Comparison of ENCODE assay signal across 8 cellular contexts in genomic region chr1:32539584-32540571, GRCh38. TPM values are rescaled to one million over a fixed set of nuclear protein-coding genes. Genes with fewer than 3 reads are reported as not detected.
DNase-seq lines count a peak whose midpoint lies in the region; ATAC-seq and TF ChIP-seq lines count a peak whose summit lies in the region.

No MANE protein-coding gene starts in this region.

- TF ChIP-seq CTCF in OCI-LY7 (conservative IDR thresholded peaks at IDR 0.05; ENCODE audit: low read length) (no peak), body of pancreas (IDR thresholded peaks at IDR 0.05) (peak in 2 of 7 experiments; percentile 16 to 31), hepatocyte (IDR thresholded peaks at IDR 0.05; ENCODE audit: poor library complexity) (no peak)

- intact Hi-C loops in OCI-LY7 (cut with micrococcal nuclease; ENCODE audit: unreplicated experiment) = no loop called here
- intact Hi-C loops in body of pancreas (cut with DNase I) = no loop called here

- peaks cover 3 to 36% (median 13%) of the 10 kb centered on the region in 10 experiments; a peak in 18 of 20 replicates for H3K4me1 ChIP-seq in BLaER1 treated with 17β-estradiol and CSF1 and Interleukin-3, amounts not matched to agents 10 nM and 100 nM
- H3K4me1 ChIP-seq in GM23248 (ENCODE audit: insufficient read depth) (peaks cover 5% of the 10 kb centered on the region; the same call in 1 of the 2 replicates), OCI-LY7 (ENCODE audit: insufficient read depth, low read length, poor library complexity, severe bottlenecking) (peaks cover 7% of the 10 kb centered on the region), body of pancreas (peaks cover 17% of the 10 kb centered on the region), hepatocyte (ENCODE audit: insufficient read depth) (peaks cover 12% of the 10 kb centered on the region)

- ATAC-seq in body of pancreas = peak; percentile 74
- ATAC-seq in GM21526 (IDR thresholded peaks at IDR 0.05; ENCODE audit: low FRiP score, unreplicated experiment) = no peak
- ATAC-seq in GM19023 (IDR thresholded peaks at IDR 0.05; ENCODE audit: unreplicated experiment) = no peak

- TF ChIP-seq POLR2A in body of pancreas (IDR thresholded peaks at IDR 0.05) = peak in 1 of 3 donors; percentile 3

- peak overlapping the region; percentile 64 to 73 (median 68) for H3K4me3 ChIP-seq in BLaER1 treated with 17β-estradiol and CSF1 and Interleukin-3, amounts not matched to agents 10 nM and 100 nM
- peak overlapping the region; percentile 79 for H3K4me3 ChIP-seq in GM23248
- H3K4me3 ChIP-seq in OCI-LY7 (ENCODE audit: low read depth, low read length, poor library complexity, severe bottlenecking) = peak overlapping the region; percentile 47
- H3K4me3 ChIP-seq in body of pancreas = peak overlapping the region in 1 of 2 donors; percentile 7
- H3K4me3 ChIP-seq in hepatocyte = peak overlapping the region; percentile 75

- H3K9me3 ChIP-seq in BLaER1 treated with 17β-estradiol and CSF1 and Interleukin-3, amounts not matched to agents 10 nM and 100 nM (replicated peaks in 1 of 11) = no peaks in the 10 kb centered on the region
- no peaks in the 10 kb centered on the region for H3K9me3 ChIP-seq in GM23248 (ENCODE audit: low read depth)
- no peaks in the 10 kb centered on the region for H3K9me3 ChIP-seq in OCI-LY7 (ENCODE audit: low read length)
- no peaks in the 10 kb centered on the region for H3K9me3 ChIP-seq in body of pancreas
- no peaks in the 10 kb centered on the region for H3K9me3 ChIP-seq in hepatocyte (ENCODE audit: low read depth)

- DNase-seq in GM23248 (peak; percentile 79), OCI-LY7 (ENCODE audit: low spot score) (peak; percentile 11), body of pancreas (peak; percentile 6 to 46 (median 25)), hepatocyte (ENCODE audit: low spot score) (peak; percentile 77), putamen (ENCODE audit: low spot score) (peak; percentile 20)

- peak overlapping the region; percentile 60 to 90 (median 84) for H3K4me2 ChIP-seq in BLaER1 treated with 17β-estradiol and CSF1 and Interleukin-3, amounts not matched to agents 10 nM and 100 nM
- H3K4me2 ChIP-seq in GM23248 (ENCODE audit: unreplicated experiment) (peak overlapping the region; percentile 77), OCI-LY7 (ENCODE audit: low read length) (peak overlapping the region; percentile 54; the same call in 1 of the 2 replicates), hepatocyte (peak overlapping the region; percentile 89)

- peak overlapping the region; percentile 69 to 84 (median 78) for H3K9ac ChIP-seq in BLaER1 treated with 17β-estradiol and CSF1 and Interleukin-3, amounts not matched to agents 10 nM and 100 nM
- peak overlapping the region; percentile 76 for H3K9ac ChIP-seq in GM23248

- no peaks in the 10 kb centered on the region for H3K9me2 ChIP-seq in GM23248 (ENCODE audit: insufficient read depth)
- no peaks in the 10 kb centered on the region for H3K9me2 ChIP-seq in OCI-LY7 (ENCODE audit: insufficient read depth, low read length)
- no peaks in the 10 kb centered on the region for H3K9me2 ChIP-seq in hepatocyte (replicated peaks; ENCODE audit: insufficient read depth)

- POLR2A ChIA-PET in OCI-LY7 (lab: Charles Lee) = interaction anchor here (0.5 kb wide), 1 partner anchor 8 kb away, joined by 7 read pairs; no protein-coding TSS in a partner anchor

- peaks cover 36 to 67% (median 64%) of the 10 kb centered on the region in 11 experiments for H3K27me3 ChIP-seq in BLaER1 treated with 17β-estradiol and CSF1 and Interleukin-3, amounts not matched to agents 10 nM and 100 nM
- H3K27me3 ChIP-seq in GM23248 (replicated peaks; ENCODE audit: insufficient read depth) (no peaks in the 10 kb centered on the region), body of pancreas (no peaks in the 10 kb centered on the region), hepatocyte (no peaks in the 10 kb centered on the region)

- in situ Hi-C loops in GM23248 (cut with MboI) = no loop called here

- WGBS in GM23248 (ENCODE audit: low coverage in 1 of 2, low lambda C conversion rate in 2 of 2, missing lambda C conversion rate in 2 of 2), 2 experiments = 7 to 13% methylated on average over 23 to 44 of the region's 102 CpGs
- 7 to 21% methylated on average over 18 to 53 of the region's 102 CpGs for WGBS in body of pancreas, 2 donors
- WGBS in hepatocyte (ENCODE audit: low lambda C conversion rate, missing lambda C conversion rate) = 10% methylated on average over 29 of the region's 102 CpGs

- BruUV-seq in OCI-LY7 (replicated peaks; lab: Mats Ljungman, UMichigan) = no TSS peak

- H3K27ac ChIP-seq in BLaER1 treated with 17β-estradiol and CSF1 and Interleukin-3, amounts not matched to agents 10 nM and 100 nM = peak overlapping the region; percentile 29 to 78 (median 71); a peak in 20 of 22 replicates
- peak overlapping the region; percentile 58 for H3K27ac ChIP-seq in GM23248
- no peak overlapping the region for H3K27ac ChIP-seq in OCI-LY7 (ENCODE audit: low read depth, low read length, poor library complexity, severe bottlenecking)
- peak overlapping the region; percentile 20 to 83 (median 54) for H3K27ac ChIP-seq in body of pancreas
- H3K27ac ChIP-seq in hepatocyte = peak overlapping the region; percentile 82

- H3K79me2 ChIP-seq in GM23248 (ENCODE audit: insufficient read depth) = peaks cover 49% of the 10 kb centered on the region
- H3K79me2 ChIP-seq in OCI-LY7 (ENCODE audit: insufficient read depth, low read depth, low read length) = no peaks in the 10 kb centered on the region
- peaks cover 44% of the 10 kb centered on the region for H3K79me2 ChIP-seq in hepatocyte

- peak overlapping the region; percentile 88 for H2AFZ ChIP-seq in GM23248
- H2AFZ ChIP-seq in OCI-LY7 (ENCODE audit: low read length) = no peak overlapping the region
- H2AFZ ChIP-seq in hepatocyte = peak overlapping the region; percentile 71

- CTCF ChIA-PET in OCI-LY7 (lab: Charles Lee; ENCODE audit: unreplicated experiment) = no interaction called here

- H4K20me1 ChIP-seq in BLaER1 treated with 17β-estradiol and CSF1 and Interleukin-3, amounts not matched to agents 10 nM and 100 nM = no peaks in the 10 kb centered on the region
- no peaks in the 10 kb centered on the region; the same call in 1 of the 2 replicates for H4K20me1 ChIP-seq in GM23248 (ENCODE audit: insufficient read depth)
- no peaks in the 10 kb centered on the region for H4K20me1 ChIP-seq in OCI-LY7 (ENCODE audit: insufficient read depth, low read length)
- no peaks in the 10 kb centered on the region for H4K20me1 ChIP-seq in hepatocyte (ENCODE audit: insufficient read depth, poor library complexity, severe bottlenecking)

- no peaks in the 10 kb centered on the region for H3K36me3 ChIP-seq in BLaER1 treated with 17β-estradiol and CSF1 and Interleukin-3, amounts not matched to agents 10 nM and 100 nM
- H3K36me3 ChIP-seq in GM23248 (ENCODE audit: low read depth) = no peaks in the 10 kb centered on the region
- no peaks in the 10 kb centered on the region for H3K36me3 ChIP-seq in OCI-LY7 (ENCODE audit: insufficient read depth, low read length)
- H3K36me3 ChIP-seq in body of pancreas (replicated peaks in 1 of 2; ENCODE audit: insufficient read depth in 1 of 2, low read depth in 2 of 2) = no peaks in the 10 kb centered on the region
- no peaks in the 10 kb centered on the region for H3K36me3 ChIP-seq in hepatocyte (replicated peaks; ENCODE audit: insufficient read depth, low read depth)

- H3F3A ChIP-seq in GM23248 (ENCODE audit: insufficient read depth) = peaks cover 19% of the 10 kb centered on the region; the same call in 1 of the 2 replicates

RNA-seq across cellular contexts. Expression of gene ZBTB8A, which starts 0.7 kb away (rescaled TPM):
- total RNA-seq in GM23248 (2014; rRNA removed; shearing (Covaris generic)) = 5.3 and 5.6 TPM in 2 replicates
- polyA plus RNA-seq in GM23248 (2016; fragmentation: Nextera tagmentation; extraction: Ambion mirVana) (6.8 and 8.5 TPM in 2 replicates), hepatocyte (3.0 and 3.7 TPM in 2 replicates)
- total RNA-seq in OCI-LY7 (2014; rRNA removed; shearing (Covaris generic)) = 0.54 and 1.5 TPM in 2 replicates
- total RNA-seq in OCI-LY7 (2022) (0.24 and 0.29 TPM in 2 replicates), body of pancreas (1 to 10 TPM; 3.0 to 3.9 TPM), hepatocyte (5.1 and 5.7 TPM in 2 replicates)

Comparison
In these comparisons a context has a peak if more than half of its experiments do, and no peak if none do; other contexts are left out.
1. DNase-seq: peak in every context shown above with its lines; median percentile 79 in GM23248; 77 in hepatocyte; 25 in body of pancreas; 20 in putamen; 11 in OCI-LY7.